Comparison of ENCODE assay signal across 1 cellular context in genomic region chrX:25012433-25012735, GRCh38.
TF ChIP-seq lines count a peak whose summit lies in the region.

No MANE protein-coding gene starts in this region.

TF ChIP-seq in H1, 55 proteins besides CTCF, POLR2A, EP300 and RAD21:
- TF ChIP-seq RNF2 (IDR thresholded peaks at IDR 0.05; ENCODE audit: borderline replicate concordance, low read depth, low read length, missing control alignments, poor library complexity, severe bottlenecking) (peak; percentile 56), BRCA1 (IDR thresholded peaks at IDR 0.05; ENCODE audit: low read depth, low read length) (no peak), NRF1 (IDR thresholded peaks at IDR 0.05; ENCODE audit: low read depth, low read length) (no peak), USF2 (IDR thresholded peaks at IDR 0.05; ENCODE audit: low read length) (no peak), SIX5 (IDR thresholded peaks at IDR 0.05; ENCODE audit: low read depth, low read length) (no peak), ASH2L (IDR thresholded peaks at IDR 0.05; ENCODE audit: low read length) (no peak), CHD2 (IDR thresholded peaks at IDR 0.05; ENCODE audit: low read length) (no peak), SUZ12 (IDR thresholded peaks at IDR 0.05; ENCODE audit: low read length) (peak; percentile 67), SP4 (IDR thresholded peaks at IDR 0.05; ENCODE audit: low read length) (no peak), ZNF274 (IDR thresholded peaks at IDR 0.05; ENCODE audit: borderline replicate concordance, extremely low read depth, low read length) (no peak), EZH2 (IDR thresholded peaks at IDR 0.05; ENCODE audit: low read depth, low read length, severe bottlenecking) (peak; percentile 65)
